ENCODE assay signal across 18 cellular contexts in the genomic region with DNA sequence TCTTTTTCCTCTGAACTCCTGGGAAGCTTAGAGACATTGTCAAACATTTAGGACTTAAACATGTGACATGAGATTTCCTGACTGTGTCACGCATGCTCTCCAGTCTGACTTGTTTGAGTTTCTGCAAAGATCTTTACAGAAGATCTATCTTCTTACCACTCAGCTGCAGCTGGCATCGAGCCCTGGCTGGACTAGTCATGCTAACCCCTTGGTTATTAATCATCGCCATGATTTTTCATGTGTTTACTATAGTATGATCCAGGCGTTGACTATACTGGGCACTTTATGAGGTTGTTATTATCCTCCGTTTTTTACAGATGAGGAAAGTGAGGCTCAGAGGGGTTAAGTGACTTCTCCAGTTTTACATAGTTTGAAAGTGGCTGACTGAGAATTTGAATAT. TPM values are rescaled to one million over a fixed set of nuclear protein-coding genes. Genes with fewer than 3 reads are reported as not detected.
DNase-seq lines count a peak whose midpoint lies in the region; ATAC-seq and TF ChIP-seq lines count a peak whose summit lies in the region.
"Had no signal": no experiment of that assay in that cellular context is flagged by ENCODE, and none has a peak within 500 bp of the region (broad histone marks: within the 10 kb centered on the region; RNA-seq: fewer than 3 reads in every experiment).

No MANE protein-coding gene starts in this region.

- H3K36me3 Mint-ChIP-seq in mesothelial cell of epicardium = no peaks in the 10 kb centered on the region

- H3K9me3 ChIP-seq in Panc1 (ENCODE audit: control insufficient read depth, insufficient read depth, low read depth, low read length) = no peaks in the 10 kb centered on the region; the same call in 1 of the 2 replicates
- H3K9me3 ChIP-seq: neutrophil had no signal

- H3K4me3 ChIP-seq in Panc1 (ENCODE audit: low read depth in 2 of 2, low read length in 2 of 2) = no peak overlapping the region

- no peaks in the 10 kb centered on the region for H3K9me3 Mint-ChIP-seq in mesothelial cell of epicardium

- peaks cover 39% of the 10 kb centered on the region for H3K4me1 Mint-ChIP-seq in mesothelial cell of epicardium
- H3K4me1 Mint-ChIP-seq: activated CD4-positive, alpha-beta T cell treated with anti-CD3 and anti-CD28 coated beads, Interleukin-2, amount 10 ng/mL, durations not matched to agents 7 days and 5 days had no signal

- H3K4me3 Mint-ChIP-seq in mesothelial cell of epicardium = no peak overlapping the region
- H3K4me3 Mint-ChIP-seq: activated CD4-positive, alpha-beta T cell treated with anti-CD3 and anti-CD28 coated beads, Interleukin-2, amount 10 ng/mL, durations not matched to agents 7 days and 5 days had no signal

- POLR2A ChIA-PET in Panc1 (lab: Charles Lee) = no interaction called here

- H3K27me3 Mint-ChIP-seq in mesothelial cell of epicardium (ENCODE audit: low read depth) = no peaks in the 10 kb centered on the region
- H3K27me3 Mint-ChIP-seq: activated CD4-positive, alpha-beta T cell treated with anti-CD3 and anti-CD28 coated beads, Interleukin-2, amount 10 ng/mL, durations not matched to agents 7 days and 5 days had no signal

- CTCF ChIA-PET in Panc1 (lab: Charles Lee) = no interaction called here

- H3K36me3 ChIP-seq in Panc1 (ENCODE audit: control insufficient read depth, insufficient read depth, low read length) = no peaks in the 10 kb centered on the region
- H3K36me3 ChIP-seq: neutrophil had no signal

- in situ Hi-C loops in Panc1 (cut with HindIII; ENCODE audit: low pct_unique_long_range_greater_than_20kb, low sequenced_read_pairs) = no loop called here

- TF ChIP-seq CTCF in Panc1 (IDR thresholded peaks at IDR 0.05) (no peak), mesothelial cell of epicardium (IDR thresholded peaks at IDR 0.05; ENCODE audit: unreplicated experiment) (no peak)

- peaks cover 17% of the 10 kb centered on the region for H3K4me1 ChIP-seq in Panc1 (ENCODE audit: control insufficient read depth, insufficient read depth, low read length)

- BruUV-seq in Panc1 (replicated peaks; lab: Mats Ljungman, UMichigan) = no TSS peak

- intact Hi-C loops in Panc1 (cut with micrococcal nuclease; ENCODE audit: unreplicated experiment) = no loop called here

- H3K27me3 ChIP-seq in Panc1 (ENCODE audit: control insufficient read depth, insufficient read depth, low read length) = no peaks in the 10 kb centered on the region
- H3K27me3 ChIP-seq: neutrophil had no signal

- H3K27ac ChIP-seq in Panc1 (ENCODE audit: low read length) (peak overlapping the region; percentile 58), substantia nigra (ENCODE audit: low read depth, low read length, poor library complexity, severe bottlenecking) (no peak overlapping the region), caudate nucleus (ENCODE audit: low read depth, low read length) (no peak overlapping the region)
- H3K27ac ChIP-seq: C4-2B, neutrophil had no signal

- H3K27ac Mint-ChIP-seq in mesothelial cell of epicardium = peak overlapping the region; percentile 3
- H3K27ac Mint-ChIP-seq: activated CD4-positive, alpha-beta T cell treated with anti-CD3 and anti-CD28 coated beads, Interleukin-2, amount 10 ng/mL, durations not matched to agents 7 days and 5 days had no signal

- peak; percentile 87 for DNase-seq in Daoy (ENCODE audit: low read depth)
- DNase-seq in Panc1 (ENCODE audit: low read depth, low spot score) = no peak
- peak; percentile 49 for DNase-seq in dedifferentiated amniotic fluid mesenchymal stem cell (ENCODE audit: extremely low spot score)
- no peak for DNase-seq in mesothelial cell of epicardium (ENCODE audit: low spot score in 2 of 2, unreplicated experiment in 2 of 2)
- no peak for DNase-seq in H4 (ENCODE audit: low spot score)
- DNase-seq in substantia nigra (lab: John Stamatoyannopoulos, UW) = no peak
- no peak for DNase-seq in caudate nucleus (lab: John Stamatoyannopoulos, UW)
- no peak for DNase-seq in NOMO-1 (lab: John Stamatoyannopoulos, UW; ENCODE audit: unreplicated experiment in 2 of 2)
- DNase-seq: activated CD4-positive, alpha-beta T cell treated with anti-CD3 and anti-CD28 coated beads, Interleukin-2, amount 10 ng/mL, durations not matched to agents 7 days and 5 days; activated gamma-delta T cell treated with Interleukin-2 at 50 U/mL for 16 hours; glutamatergic neuron; NCI-H1105; NCI-H69; stimulated activated CD4-positive, alpha-beta T cell treated with anti-CD3 and anti-CD28 coated beads, Interleukin-15, amount 100 ng/mL, for 24 hours; SW 1271 had no signal

- ATAC-seq in Panc1 = no peak
- ATAC-seq: left lobe of liver had no signal

RNA-seq across cellular contexts. Expression of a gene that starts 18.1 kb away (rescaled TPM):
- total RNA-seq in Daoy (2014; rRNA removed; shearing (Covaris generic)) = 50.6 and 51.9 TPM in 2 replicates
- total RNA-seq in Panc1 (2021; ENCODE audit: unreplicated experiment) (187 TPM), mesothelial cell of epicardium (130 to 134 TPM (median 130 TPM) in 3 replicates)
- 155 TPM for polyA plus RNA-seq in Panc1 (2012; ENCODE audit: insufficient read length)
- 34.3 and 43.4 TPM in 2 replicates for total RNA-seq in H4 (2014; rRNA removed; shearing (Covaris generic))

Comparison
In these comparisons a context has a peak if more than half of its experiments do, and no peak if none do; other contexts are left out.
1. DNase-seq: peak in Daoy (single experiment) and dedifferentiated amniotic fluid mesenchymal stem cell (single experiment); none in Panc1 (single experiment), mesothelial cell of epicardium (0 of 2), H4 (single experiment), substantia nigra (0 of 49), caudate nucleus (0 of 61) and NOMO-1 (0 of 2).